Comparison of ENCODE assay signal across 8 cellular contexts in genomic region chr19:34926685-34927375, GRCh38. TPM values are rescaled to one million over a fixed set of nuclear protein-coding genes. Genes with fewer than 3 reads are reported as not detected.
DNase-seq lines count a peak whose midpoint lies in the region; ATAC-seq, FAIRE-seq and TF ChIP-seq lines count a peak whose summit lies in the region.

TSS of gene ZNF30 (plus strand) at chr19:34926903. CDS start at chr19:34929948, 3,045 bp downstream.

- intact Hi-C loops in right cardiac atrium (cut with DNase I), result no loop called here

- H3K36me3 ChIP-seq in GM23338 (ENCODE audit: insufficient read depth) (peaks cover 4% of the 10 kb centered on the region; the same call in 1 of the 2 replicates), Loucy (ENCODE audit: insufficient read depth, low read length) (no peaks in the 10 kb centered on the region)

- under 1% methylated on average over 53 of the region's 53 CpGs for WGBS in right cardiac atrium

- peaks cover 8% of the 10 kb centered on the region; the same call in 2 of the 3 replicates for H3K4me1 Mint-ChIP-seq in GM23338

- H3K9me2 ChIP-seq in GM23338 (ENCODE audit: insufficient read depth) (peaks cover 9% of the 10 kb centered on the region), Loucy (replicated peaks; ENCODE audit: low read depth, low read length) (no peaks in the 10 kb centered on the region)

- DNase-seq in Daoy (ENCODE audit: low read depth) (peak; percentile 94), GM23338 (ENCODE audit: low spot score) (peak; percentile 97), T-helper 2 cell (peak; percentile 31 to 82 (median 59)), anterior cingulate cortex (lab: John Stamatoyannopoulos, UW) (peak; percentile 23 to 92 (median 85)), right cardiac atrium (peak; percentile 95 to 98 (median 98)), pulmonary artery endothelial cell (ENCODE audit: low read depth, low spot score) (peak; percentile 74), urothelium cell line (ENCODE audit: low spot score) (peak; percentile 96)

- peaks cover 5% of the 10 kb centered on the region; the same call in 1 of the 2 replicates for H3K79me2 ChIP-seq in GM23338 (replicated peaks; ENCODE audit: insufficient read depth)
- no peaks in the 10 kb centered on the region for H3K79me2 ChIP-seq in Loucy (ENCODE audit: insufficient read depth, low read length)

- no peaks in the 10 kb centered on the region for H3F3A ChIP-seq in GM23338 (replicated peaks; ENCODE audit: low read depth)
- H3F3A ChIP-seq in Loucy (ENCODE audit: low read depth), result no peaks in the 10 kb centered on the region

- TF ChIP-seq CTCF in GM23338 (conservative IDR thresholded peaks at IDR 0.05; ENCODE audit: low read depth in 2 of 2), result no peak
- no peak for TF ChIP-seq CTCF in Loucy (conservative IDR thresholded peaks at IDR 0.05; ENCODE audit: low read length)

- peak within 1 kb of the TSS; percentile 80 for H3K9ac ChIP-seq in Loucy (ENCODE audit: low read depth, low read length, poor library complexity, severe bottlenecking)

- no peaks in the 10 kb centered on the region for H3K4me1 ChIP-seq in GM23338 (ENCODE audit: insufficient read depth)
- H3K4me1 ChIP-seq in Loucy (ENCODE audit: insufficient read depth, low read length, poor library complexity, severe bottlenecking), result peaks cover 6% of the 10 kb centered on the region
- H3K4me1 ChIP-seq in right cardiac atrium (ENCODE audit: control insufficient read depth, insufficient read depth, low read length), result peaks cover 2% of the 10 kb centered on the region

- H3K9me3 ChIP-seq in Loucy (ENCODE audit: insufficient read depth, low read depth, low read length), result no peaks in the 10 kb centered on the region
- no peaks in the 10 kb centered on the region for H3K9me3 ChIP-seq in right cardiac atrium (ENCODE audit: control insufficient read depth, low read length)

- H2AFZ ChIP-seq in GM23338 (peak within 1 kb of the TSS; percentile 92), Loucy (ENCODE audit: low read length) (peak within 1 kb of the TSS; percentile 99)

- no peaks in the 10 kb centered on the region; the same call in 1 of the 2 replicates for H4K20me1 ChIP-seq in GM23338 (replicated peaks; ENCODE audit: insufficient read depth)
- H4K20me1 ChIP-seq in Loucy (ENCODE audit: insufficient read depth, low read length, poor library complexity, severe bottlenecking), result no peaks in the 10 kb centered on the region

- H3K27ac Mint-ChIP-seq in GM23338, result peak within 1 kb of the TSS; percentile 95

- H3K9me3 Mint-ChIP-seq in GM23338, result peaks cover 8% of the 10 kb centered on the region; the same call in 1 of the 3 replicates

- H3K27me3 Mint-ChIP-seq in GM23338 (ENCODE audit: insufficient read depth, low read depth, poor library complexity), result peaks cover 4% of the 10 kb centered on the region

- H3K36me3 Mint-ChIP-seq in GM23338 (ENCODE audit: low read depth), result peaks cover 11% of the 10 kb centered on the region; the same call in 2 of the 3 replicates

- H3K4me3 Mint-ChIP-seq in GM23338, result peak within 1 kb of the TSS; percentile 99

- H3K4me3 ChIP-seq in GM23338 (peak within 1 kb of the TSS; percentile 73), Loucy (ENCODE audit: low read length, poor library complexity, severe bottlenecking) (peak within 1 kb of the TSS; percentile 89), right cardiac atrium (ENCODE audit: low read length) (peak within 1 kb of the TSS; percentile 71)

- H3K27ac ChIP-seq in GM23338 (ENCODE audit: low read depth) (peak within 1 kb of the TSS; percentile 55; the same call in 1 of the 2 replicates), right cardiac atrium (ENCODE audit: low read length) (peak within 1 kb of the TSS; percentile 71)

- H3K27me3 ChIP-seq in GM23338 (ENCODE audit: insufficient read depth) (no peaks in the 10 kb centered on the region), Loucy (ENCODE audit: insufficient read depth, low read length, poor library complexity, severe bottlenecking) (no peaks in the 10 kb centered on the region), right cardiac atrium (ENCODE audit: control insufficient read depth, insufficient read depth) (no peaks in the 10 kb centered on the region)

- ATAC-seq in GM23338 (peak; percentile 100), right cardiac atrium (peak; percentile 100)

- FAIRE-seq in urothelium cell line (lab: Jason Lieb, UNC), result no peak

- H3K4me2 ChIP-seq in GM23338 (peak within 1 kb of the TSS; percentile 88), Loucy (ENCODE audit: low read depth, low read length, poor library complexity, severe bottlenecking) (peak within 1 kb of the TSS; percentile 80)

TF ChIP-seq in GM23338, 12 proteins besides CTCF, POLR2A, EP300 and RAD21:
- TF ChIP-seq EZH2phosphoT487 (IDR thresholded peaks at IDR 0.05; ENCODE audit: unreplicated experiment) (no peak), ETS1 (IDR thresholded peaks at IDR 0.05) (peak; percentile 91), POLR2AphosphoS5 (IDR thresholded peaks at IDR 0.05; ENCODE audit: low read depth) (peak; percentile 94)
TF ChIP-seq in GM23338: peak in this region for 2.

RNA-seq across cellular contexts. Expression of gene ZNF30, which starts in this region (rescaled TPM):
- 2.1 and 2.9 TPM in 2 replicates for total RNA-seq in Daoy (2014; rRNA removed; shearing (Covaris generic))
- 4.0 and 18.7 TPM in 2 replicates for total RNA-seq in GM23338 (2014; rRNA removed; shearing (Covaris generic))
- polyA plus RNA-seq in GM23338 (2016; fragmentation: Nextera tagmentation; extraction: Ambion mirVana), result 3.3 and 4.1 TPM in 2 replicates
- total RNA-seq in right cardiac atrium, result 1 to 10 TPM; 1.4 to 3.4 (median 3.1) TPM
- 1.8 TPM for polyA plus RNA-seq in right cardiac atrium
- 3.2 and 5.0 TPM in 2 replicates for total RNA-seq in pulmonary artery endothelial cell

Comparison
In these comparisons a context has a peak if more than half of its experiments do, and no peak if none do; other contexts are left out.
1. Peak in every context shown above with its lines: DNase-seq, ATAC-seq, H3K4me3 ChIP-seq and H3K27ac ChIP-seq.